ENCODE assay signal across 18 cellular contexts in genomic region chr9:76313771-76314170, GRCh38.
DNase-seq lines count a peak whose midpoint lies in the region; ATAC-seq, FAIRE-seq and TF ChIP-seq lines count a peak whose summit lies in the region.
"Had no signal": no experiment of that assay in that cellular context is flagged by ENCODE, and none has a peak within 500 bp of the region (broad histone marks: within the 10 kb centered on the region; RNA-seq: fewer than 3 reads in every experiment).

No MANE protein-coding gene starts in this region.

- H3K36me3 ChIP-seq in right lobe of liver, result no peaks in the 10 kb centered on the region
- H3K36me3 ChIP-seq in HepG2 (replicated peaks in 1 of 2; ENCODE audit: control insufficient read depth in 1 of 2, insufficient read depth in 2 of 2, low read length in 2 of 2), result no peaks in the 10 kb centered on the region
- H3K36me3 ChIP-seq in trophoblast cell (ENCODE audit: control insufficient read depth in 1 of 2, insufficient read depth in 2 of 2, low read length in 2 of 2), result no peaks in the 10 kb centered on the region
- no peaks in the 10 kb centered on the region for H3K36me3 ChIP-seq in kidney (ENCODE audit: control insufficient read depth in 1 of 2, insufficient read depth in 2 of 2, low read length in 2 of 2)
- H3K36me3 ChIP-seq: BLaER1 had no signal

- H3K9ac ChIP-seq in HepG2 (ENCODE audit: insufficient read depth, low read depth, low read length), result no peak overlapping the region
- no peak overlapping the region for H3K9ac ChIP-seq in trophoblast cell (ENCODE audit: low read length)
- no peak overlapping the region for H3K9ac ChIP-seq in kidney (ENCODE audit: low read length in 2 of 2)
- H3K9ac ChIP-seq: BLaER1 had no signal

- peak in 3 of 4 donors; percentile 23 to 54 (median 32) for ATAC-seq in right lobe of liver
- ATAC-seq in HepG2, result no peak
- ATAC-seq in HG02973 (IDR thresholded peaks at IDR 0.05; ENCODE audit: unreplicated experiment), result no peak
- no peak for ATAC-seq in stimulated activated naive CD8-positive, alpha-beta T cell treated with anti-CD3 and anti-CD28 coated beads, Interleukin-15, amount 100 ng/mL, for 72 hours
- ATAC-seq: HCT116 had no signal

- no peak overlapping the region for H4K8ac ChIP-seq in trophoblast cell (ENCODE audit: low read depth, low read length)

- in situ Hi-C loops in HepG2 (cut with HindIII; ENCODE audit: extremely low pct_ligation_motif_present, low pct_unique_long_range_greater_than_20kb), result no loop called here

- H3K14ac ChIP-seq in trophoblast cell (ENCODE audit: low read length), result no peak overlapping the region

- H3K4me1 ChIP-seq in right lobe of liver (no peaks in the 10 kb centered on the region), HepG2 (ENCODE audit: insufficient read depth, low read length) (no peaks in the 10 kb centered on the region), trophoblast cell (ENCODE audit: control insufficient read depth in 1 of 2, insufficient read depth in 2 of 2, low read length in 2 of 2) (peaks cover 14 to 17% of the 10 kb centered on the region in 2 experiments), kidney (ENCODE audit: control insufficient read depth in 1 of 2, insufficient read depth in 1 of 2, low read depth in 1 of 2, low read length in 2 of 2) (peaks cover 2 to 9% of the 10 kb centered on the region in 2 donors)
- H3K4me1 ChIP-seq: Caco-2 had no signal

- no peaks in the 10 kb centered on the region for H3K79me2 ChIP-seq in HepG2 (ENCODE audit: insufficient read depth, low read length)
- H3K79me2 ChIP-seq in trophoblast cell (ENCODE audit: control insufficient read depth, insufficient read depth, low read length, poor library complexity), result peaks cover 3% of the 10 kb centered on the region

- CTCF ChIA-PET in HepG2 (lab: Yijun Ruan, JAX; ENCODE audit: low intra/inter-chr PET ratio, low total read pairs), result no interaction called here

- H3K27ac Mint-ChIP-seq in stimulated activated naive CD8-positive, alpha-beta T cell treated with anti-CD3 and anti-CD28 coated beads, Interleukin-15, amount 100 ng/mL, for 72 hours, result no peak overlapping the region
- H3K27ac Mint-ChIP-seq: CD8-positive, alpha-beta memory T cell; IgD-negative memory B cell had no signal

- no peak overlapping the region for H2AK5ac ChIP-seq in trophoblast cell (ENCODE audit: low read length)

- H3K4me2 ChIP-seq in HepG2 (ENCODE audit: low read depth, low read length) (no peak overlapping the region), trophoblast cell (ENCODE audit: low read length) (no peak overlapping the region)
- H3K4me2 ChIP-seq: BLaER1 had no signal

- TF ChIP-seq EP300 in HepG2 (IDR thresholded peaks at IDR 0.05; ENCODE audit: low read depth in 2 of 2, low read length in 2 of 2), result no peak
- TF ChIP-seq EP300 in HepG2 (CRISPR knock-in tag; IDR thresholded peaks at IDR 0.05; ENCODE audit: borderline replicate concordance), result no peak

- no peak overlapping the region for H3K4ac ChIP-seq in trophoblast cell (ENCODE audit: low read depth, low read length)

- H3K27ac ChIP-seq in right lobe of liver (no peak overlapping the region), HepG2 (ENCODE audit: extremely low read length, insufficient read depth, low read length) (no peak overlapping the region), trophoblast cell (ENCODE audit: low read depth, low read length) (no peak overlapping the region), kidney (ENCODE audit: low read depth in 2 of 2, low read length in 2 of 2) (peak overlapping the region in 1 of 2 donors; percentile 18)
- H3K27ac ChIP-seq: 22Rv1, BLaER1 had no signal

- no peak overlapping the region for H3K18ac ChIP-seq in trophoblast cell (ENCODE audit: low read length)

- FAIRE-seq in HepG2 (lab: Jason Lieb, UNC) (no peak), kidney (lab: Jason Lieb, UNC) (no peak)
- FAIRE-seq: H54 had no signal

- H2BK120ac ChIP-seq in trophoblast cell (ENCODE audit: insufficient read depth, low read length, poor library complexity), result peak overlapping the region; percentile 70

- H3K9me3 ChIP-seq in right lobe of liver, result no peaks in the 10 kb centered on the region
- H3K9me3 ChIP-seq in HepG2 (ENCODE audit: low read length), result no peaks in the 10 kb centered on the region
- H3K9me3 ChIP-seq in trophoblast cell (ENCODE audit: insufficient read depth, low read depth, low read length), result no peaks in the 10 kb centered on the region
- no peaks in the 10 kb centered on the region for H3K9me3 ChIP-seq in kidney (ENCODE audit: control insufficient read depth in 1 of 2, low read length in 2 of 2)
- H3K9me3 ChIP-seq: BLaER1, Caco-2 had no signal

- BruUV-seq in HepG2 (replicated peaks; lab: Mats Ljungman, UMichigan), result no TSS peak

- peak overlapping the region; percentile 45 for H4K91ac ChIP-seq in trophoblast cell (ENCODE audit: low read depth, low read length)

- TF ChIP-seq CTCF in right lobe of liver (IDR thresholded peaks at IDR 0.05), result no peak
- TF ChIP-seq CTCF in HepG2 (CRISPR knock-in tag; IDR thresholded peaks at IDR 0.05), result no peak
- TF ChIP-seq CTCF in kidney (IDR thresholded peaks at IDR 0.05; ENCODE audit: borderline replicate concordance, extremely low read depth, insufficient read depth), result no peak

- peaks cover 9% of the 10 kb centered on the region for H3K27me3 Mint-ChIP-seq in stimulated activated naive CD8-positive, alpha-beta T cell treated with anti-CD3 and anti-CD28 coated beads, Interleukin-15, amount 100 ng/mL, for 72 hours

- no peak overlapping the region for H3K23ac ChIP-seq in trophoblast cell (ENCODE audit: low read length)

- H3K4me3 Mint-ChIP-seq in stimulated activated naive CD8-positive, alpha-beta T cell treated with anti-CD3 and anti-CD28 coated beads, Interleukin-15, amount 100 ng/mL, for 72 hours, result no peak overlapping the region
- H3K4me3 Mint-ChIP-seq: CD8-positive, alpha-beta memory T cell; IgD-negative memory B cell had no signal

- 65% methylated on average over 2 of the region's 2 CpGs for WGBS in right lobe of liver (ENCODE audit: insufficient coverage, low coverage, low lambda C conversion rate, missing lambda C conversion rate)
- whole genome bisulfite sequencing in HepG2 (ENCODE audit: low lambda C conversion rate), result 33% methylated on average over 2 of the region's 2 CpGs
- no CpG with 5 or more reads among the region's 2 CpGs for WGBS in trophoblast cell (ENCODE audit: extremely low coverage, insufficient coverage, insufficient read length)

- no peak for TF ChIP-seq POLR2A in right lobe of liver (IDR thresholded peaks at IDR 0.05)
- TF ChIP-seq POLR2A in HepG2 (IDR thresholded peaks at IDR 0.05; ENCODE audit: insufficient read depth in 1 of 2, low read depth in 2 of 2, low read length in 2 of 2), result no peak

- no peak overlapping the region for H3K4me3 ChIP-seq in right lobe of liver
- H3K4me3 ChIP-seq in HepG2 (replicated peaks in 1 of 3; ENCODE audit: insufficient read depth in 1 of 3, low read depth in 2 of 3, low read length in 3 of 3), result no peak overlapping the region
- H3K4me3 ChIP-seq in trophoblast cell (ENCODE audit: low read depth, low read length), result no peak overlapping the region
- no peak overlapping the region for H3K4me3 ChIP-seq in kidney (ENCODE audit: low read length in 2 of 2)
- H3K4me3 ChIP-seq: BLaER1 had no signal

- no peaks in the 10 kb centered on the region for H3K9me3 Mint-ChIP-seq in stimulated activated naive CD8-positive, alpha-beta T cell treated with anti-CD3 and anti-CD28 coated beads, Interleukin-15, amount 100 ng/mL, for 72 hours
- H3K9me3 Mint-ChIP-seq: CD8-positive, alpha-beta memory T cell; IgD-negative memory B cell had no signal

- H4K20me1 ChIP-seq in HepG2 (ENCODE audit: insufficient read depth, low read length), result no peaks in the 10 kb centered on the region
- H4K20me1 ChIP-seq: BLaER1 had no signal

- no peaks in the 10 kb centered on the region for H3K4me1 Mint-ChIP-seq in stimulated activated naive CD8-positive, alpha-beta T cell treated with anti-CD3 and anti-CD28 coated beads, Interleukin-15, amount 100 ng/mL, for 72 hours
- H3K4me1 Mint-ChIP-seq: CD8-positive, alpha-beta memory T cell; IgD-negative memory B cell had no signal

- H3K79me1 ChIP-seq in trophoblast cell (ENCODE audit: low read length), result peaks cover 37% of the 10 kb centered on the region

- TF ChIP-seq RAD21 in HepG2 (CRISPR knock-in tag; IDR thresholded peaks at IDR 0.05), result no peak

- peak overlapping the region; percentile 80 for H2BK5ac ChIP-seq in trophoblast cell (ENCODE audit: low read depth, low read length, poor library complexity)

- POLR2A ChIA-PET in HepG2 (lab: Yijun Ruan, JAX), result no interaction called here

- DNase-seq in right lobe of liver (no peak), HepG2 (ENCODE audit: low spot score) (no peak), left kidney (ENCODE audit: low read depth, low spot score) (peak; percentile 12), trophoblast cell (no peak), kidney (no peak), H4 (ENCODE audit: low spot score) (no peak)
- DNase-seq in stimulated activated naive CD8-positive, alpha-beta T cell treated with anti-CD3 and anti-CD28 coated beads, Interleukin-15, amount 100 ng/mL, for 72 hours, result no peak
- DNase-seq: AML-193; Caco-2; CD8-positive, alpha-beta memory T cell; DMS53; GF-D8 had no signal

- H2BK12ac ChIP-seq in trophoblast cell (ENCODE audit: low read length), result peak overlapping the region; percentile 88

- H2AFZ ChIP-seq in HepG2 (ENCODE audit: low read length) (no peak overlapping the region), trophoblast cell (ENCODE audit: insufficient read depth, low read length, poor library complexity) (no peak overlapping the region)

- no peaks in the 10 kb centered on the region for H3K27me3 ChIP-seq in right lobe of liver
- no peaks in the 10 kb centered on the region for H3K27me3 ChIP-seq in HepG2 (ENCODE audit: control insufficient read depth in 1 of 2, insufficient read depth in 2 of 2, low read length in 2 of 2)
- no peaks in the 10 kb centered on the region for H3K27me3 ChIP-seq in trophoblast cell (ENCODE audit: insufficient read depth, low read length)
- H3K27me3 ChIP-seq: BLaER1 had no signal

- no peak overlapping the region for H4K12ac ChIP-seq in trophoblast cell (ENCODE audit: low read depth, low read length)

- intact Hi-C loops in right lobe of liver (cut with DNase I) (no loop called here), HepG2 (cut with micrococcal nuclease; ENCODE audit: unreplicated experiment) (no loop called here), kidney (cut with DNase I) (no loop called here)

Comparison
In these comparisons a context has a peak if more than half of its experiments do, and no peak if none do; other contexts are left out.
1. ATAC-seq: peak in right lobe of liver (3 of 4); none in HepG2 (single experiment), HG02973 (single experiment) and stimulated activated naive CD8-positive, alpha-beta T cell treated with anti-CD3 and anti-CD28 coated beads, Interleukin-15, amount 100 ng/mL, for 72 hours (single experiment).